Comparison of ENCODE assay signal across 15 cellular contexts in the genomic region with DNA sequence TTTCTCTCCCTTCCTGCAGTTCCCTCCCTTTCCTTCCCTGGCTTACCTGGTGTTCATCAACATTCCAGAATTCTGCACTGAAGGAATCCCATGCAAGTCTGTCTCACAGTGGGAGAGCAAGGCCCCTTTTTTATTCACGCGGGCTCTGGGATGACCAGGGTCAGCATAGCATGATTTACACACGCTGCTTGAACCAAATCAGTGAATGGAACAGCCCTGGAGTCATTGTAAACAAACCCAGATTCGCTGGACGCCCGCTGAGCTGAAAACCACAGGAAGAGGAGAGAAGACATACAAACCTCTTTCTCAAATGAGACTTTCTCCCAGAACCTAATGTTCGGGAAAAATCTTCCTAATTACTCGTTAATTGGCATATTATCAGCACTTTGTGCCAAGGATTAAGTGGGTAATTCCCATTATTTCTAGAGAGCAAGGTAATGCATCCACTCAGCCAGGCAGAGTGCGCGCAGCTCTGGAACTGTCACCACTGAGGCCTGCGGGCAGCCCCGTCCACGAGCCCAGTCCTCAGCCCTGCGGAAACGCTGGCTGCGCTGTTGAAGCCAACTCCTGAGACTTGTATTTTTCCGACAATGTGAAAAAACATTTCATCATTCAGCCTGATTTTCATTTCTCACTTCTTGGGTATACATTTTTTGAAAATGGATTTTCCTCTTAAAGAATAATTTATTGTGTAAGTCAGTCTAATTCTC.
DNase-seq lines count a peak whose midpoint lies in the region; TF ChIP-seq lines count a peak whose summit lies in the region.
"Had no signal": no experiment of that assay in that cellular context is flagged by ENCODE, and none has a peak within 500 bp of the region (broad histone marks: within the 10 kb centered on the region; RNA-seq: fewer than 3 reads in every experiment).

No MANE protein-coding gene starts in this region.

- peaks cover 5% of the 10 kb centered on the region for H3K9me3 Mint-ChIP-seq in activated CD4-positive, alpha-beta T cell treated with anti-CD3 and anti-CD28 coated beads, Interleukin-2, amount 10 ng/mL, durations not matched to agents 7 days and 5 days

- POLR2A ChIA-PET in activated CD4-positive, alpha-beta T cell treated with anti-CD3 and anti-CD28 coated beads, Interleukin-2, amount 10 ng/mL, durations not matched to agents 7 days and 5 days (lab: Charles Lee): no interaction called here

- peak overlapping the region in 32 of 59 donors; percentile 2 to 76 (median 50) for H3K27ac ChIP-seq in dorsolateral prefrontal cortex
- H3K27ac ChIP-seq: coronary artery, VCaP had no signal

- TF ChIP-seq CTCF in dorsolateral prefrontal cortex (IDR thresholded peaks at IDR 0.05 in 54 of 56, conservative IDR thresholded peaks at IDR 0.05 in 2 of 56; ENCODE audit: low read depth in 1 of 56, partially characterized antibody in 56 of 56): no peak

- no peaks in the 10 kb centered on the region for H3K4me1 Mint-ChIP-seq in activated CD4-positive, alpha-beta T cell treated with anti-CD3 and anti-CD28 coated beads, Interleukin-2, amount 10 ng/mL, durations not matched to agents 7 days and 5 days

- no peak overlapping the region for H3K27ac Mint-ChIP-seq in activated CD4-positive, alpha-beta T cell treated with anti-CD3 and anti-CD28 coated beads, Interleukin-2, amount 10 ng/mL, durations not matched to agents 7 days and 5 days
- H3K27ac Mint-ChIP-seq: activated naive CD4-positive, alpha-beta T cell treated with anti-CD3 and anti-CD28 coated beads, Interleukin-2, amount 50 U/mL, for 72 hours had no signal

- H3K4me3 ChIP-seq in dorsolateral prefrontal cortex: no peak overlapping the region
- H3K4me3 ChIP-seq: coronary artery had no signal

- peak; percentile 65 for DNase-seq in EH (ENCODE audit: low read depth)
- DNase-seq in NCI-H146 (lab: John Stamatoyannopoulos, UW): peak; percentile 88
- no peak for DNase-seq in dorsolateral prefrontal cortex
- peak; percentile 77 for DNase-seq in mesenteric fat pad (ENCODE audit: low spot score)
- no peak for DNase-seq in inferior parietal cortex (ENCODE audit: extremely low spot score)
- no peak for DNase-seq in activated naive CD4-positive, alpha-beta T cell treated with anti-CD3 and anti-CD28 coated beads, Interleukin-2, amount 50 U/mL, for 16 hours
- no peak for DNase-seq in midbrain (lab: John Stamatoyannopoulos, UW)
- DNase-seq in activated CD4-positive, alpha-beta T cell treated with anti-CD3 and anti-CD28 coated beads, Interleukin-2, amount 10 ng/mL, durations not matched to agents 7 days and 5 days: no peak
- DNase-seq: islet precursor cell; NCI-H2171; right cardiac atrium; stimulated activated CD4-positive, alpha-beta T cell treated with anti-CD3 and anti-CD28 coated beads, Interleukin-4, amount 100 ng/mL, for 1 hour had no signal

- CTCF ChIA-PET in activated CD4-positive, alpha-beta T cell treated with anti-CD3 and anti-CD28 coated beads, Interleukin-2, amount 10 ng/mL, durations not matched to agents 7 days and 5 days (lab: Charles Lee): no interaction called here

- peaks cover 1% of the 10 kb centered on the region for H3K27me3 Mint-ChIP-seq in activated CD4-positive, alpha-beta T cell treated with anti-CD3 and anti-CD28 coated beads, Interleukin-2, amount 10 ng/mL, durations not matched to agents 7 days and 5 days

- intact Hi-C loops in dorsolateral prefrontal cortex (cut with DNase I): no loop called here

- H3K4me3 Mint-ChIP-seq in activated CD4-positive, alpha-beta T cell treated with anti-CD3 and anti-CD28 coated beads, Interleukin-2, amount 10 ng/mL, durations not matched to agents 7 days and 5 days: no peak overlapping the region

- H3K27me3 ChIP-seq in dorsolateral prefrontal cortex: no peaks in the 10 kb centered on the region

- no peaks in the 10 kb centered on the region for H3K36me3 Mint-ChIP-seq in activated CD4-positive, alpha-beta T cell treated with anti-CD3 and anti-CD28 coated beads, Interleukin-2, amount 10 ng/mL, durations not matched to agents 7 days and 5 days (ENCODE audit: low read depth)

Comparison
In these comparisons a context has a peak if more than half of its experiments do, and no peak if none do; other contexts are left out.
1. DNase-seq: peak in EH (single experiment), NCI-H146 (single experiment) and mesenteric fat pad (single experiment); none in dorsolateral prefrontal cortex (0 of 10), inferior parietal cortex (single experiment), activated naive CD4-positive, alpha-beta T cell treated with anti-CD3 and anti-CD28 coated beads, Interleukin-2, amount 50 U/mL, for 16 hours (single experiment), midbrain (single experiment) and activated CD4-positive, alpha-beta T cell treated with anti-CD3 and anti-CD28 coated beads, Interleukin-2, amount 10 ng/mL, durations not matched to agents 7 days and 5 days (single experiment).